ENCODE assay signal across 19 cellular contexts in the genomic region with DNA sequence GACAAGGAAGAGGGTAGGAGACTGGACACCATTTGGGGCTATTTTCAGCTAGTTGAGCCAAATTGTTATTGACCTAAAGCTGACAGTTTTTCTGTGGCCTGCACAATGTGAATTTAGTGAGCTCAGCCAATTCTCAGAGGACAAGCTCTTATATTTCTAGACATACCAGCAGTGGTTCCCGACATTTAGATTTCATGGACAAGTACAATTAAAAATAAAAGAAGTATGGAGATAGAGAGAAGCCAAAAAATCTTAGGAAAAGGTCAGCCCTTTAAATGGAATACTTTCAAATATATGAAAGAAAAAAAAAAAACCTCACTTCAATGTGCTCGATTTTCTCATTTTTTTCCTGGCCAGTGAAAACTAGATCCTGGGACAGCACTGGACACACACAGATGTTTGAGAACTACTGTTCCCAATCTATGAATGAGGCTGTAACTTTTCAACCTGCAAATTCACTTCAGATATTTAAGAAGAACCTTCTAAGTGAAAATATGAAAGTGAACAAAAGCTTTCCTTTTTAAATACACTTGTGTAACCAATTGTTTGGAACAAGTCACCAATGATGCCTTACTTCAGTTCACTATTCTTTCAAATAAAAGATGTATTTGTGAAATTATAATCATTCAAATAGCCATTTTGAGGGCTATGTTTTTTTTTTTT.
A peak's percentile ranks its signal among the peaks of the same experiment; 100 is the strongest.
DNase-seq lines count a peak whose midpoint lies in the region; ATAC-seq and TF ChIP-seq lines count a peak whose summit lies in the region.
"Had no signal": no experiment of that assay in that cellular context is flagged by ENCODE, and none has a peak within 500 bp of the region (broad histone marks: within the 10 kb centered on the region; RNA-seq: fewer than 3 reads in every experiment).

No MANE protein-coding gene starts in this region.

- no peaks in the 10 kb centered on the region for H3K27me3 ChIP-seq in breast epithelium
- H3K27me3 ChIP-seq in esophagus (ENCODE audit: control insufficient read depth in 1 of 2, insufficient read depth in 2 of 2, low read length in 2 of 2), result no peaks in the 10 kb centered on the region
- H3K27me3 ChIP-seq: adrenal gland had no signal

- H3K4me1 Mint-ChIP-seq in MCF 10A (ENCODE audit: insufficient read depth, unreplicated experiment), result peaks cover 19% of the 10 kb centered on the region
- peaks cover 29% of the 10 kb centered on the region for H3K4me1 Mint-ChIP-seq in nephron progenitor cell
- H3K4me1 Mint-ChIP-seq: stimulated activated effector memory CD8-positive, alpha-beta T cell treated with anti-CD3 and anti-CD28 coated beads, Interleukin-12 subunit alpha, Interleukin-12 subunit beta, amount 100 ng/mL, for 72 hours had no signal

- POLR2A ChIA-PET in MCF 10A (lab: Yijun Ruan, JAX), result interaction anchor here (0.5 to 4.8 kb wide), 47 partner anchors 8 to 859 kb away, joined by 3 to 73 read pairs (median 4); partner anchors contain the start of genes SCAF11 and SLC38A1

- intact Hi-C loops in MCF 10A (cut with micrococcal nuclease) (no loop called here), breast epithelium (cut with DNase I; ENCODE audit: low total_unique reads) (no loop called here)

- CTCF ChIA-PET in MCF 10A (lab: Yijun Ruan, JAX), result interaction anchor here (0.6 to 1.4 kb wide), 13 partner anchors 9 to 785 kb away, joined by 3 to 5 read pairs (median 3); partner anchors contain the start of gene SLC38A1

- H3K9me3 ChIP-seq in breast epithelium (no peaks in the 10 kb centered on the region), esophagus (ENCODE audit: control insufficient read depth in 2 of 2, insufficient read depth in 1 of 2, low read depth in 1 of 2, low read length in 1 of 2) (no peaks in the 10 kb centered on the region)

- TF ChIP-seq POLR2A in breast epithelium (IDR thresholded peaks at IDR 0.05), result no peak

- H3K27me3 Mint-ChIP-seq in MCF 10A (ENCODE audit: insufficient read depth, unreplicated experiment) (no peaks in the 10 kb centered on the region), nephron progenitor cell (ENCODE audit: low read depth, poor library complexity) (peaks cover 3% of the 10 kb centered on the region)
- H3K27me3 Mint-ChIP-seq: activated CD8-positive, alpha-beta T cell treated with anti-CD3 and anti-CD28 coated beads for 36 hours had no signal

- H3K36me3 Mint-ChIP-seq in MCF 10A (ENCODE audit: insufficient read depth, unreplicated experiment), result peaks cover 7% of the 10 kb centered on the region
- H3K36me3 Mint-ChIP-seq in nephron progenitor cell (ENCODE audit: low read depth), result peaks cover 11% of the 10 kb centered on the region
- H3K36me3 Mint-ChIP-seq: stimulated activated effector memory CD8-positive, alpha-beta T cell treated with anti-CD3 and anti-CD28 coated beads, Interleukin-12 subunit alpha, Interleukin-12 subunit beta, amount 100 ng/mL, for 72 hours had no signal

- H3K4me3 Mint-ChIP-seq in MCF 10A (ENCODE audit: unreplicated experiment), result no peak overlapping the region
- no peak overlapping the region for H3K4me3 Mint-ChIP-seq in nephron progenitor cell
- H3K4me3 Mint-ChIP-seq: activated CD8-positive, alpha-beta T cell treated with anti-CD3 and anti-CD28 coated beads for 36 hours; CD8-positive, alpha-beta T cell; stimulated activated effector memory CD8-positive, alpha-beta T cell treated with anti-CD3 and anti-CD28 coated beads, Interleukin-12 subunit alpha, Interleukin-12 subunit beta, amount 100 ng/mL, for 72 hours had no signal

- in situ Hi-C loops in ACHN (cut with HindIII; ENCODE audit: low pct_ligation_motif_present, low pct_unique_long_range_greater_than_20kb, low sequenced_read_pairs), result loop anchor here (25.0 kb wide), 1 partner anchor 203 kb away; the partner anchor contains the start of gene SLC38A2

- H3K27ac ChIP-seq in breast epithelium, result no peak overlapping the region
- peak overlapping the region; percentile 13 to 71 for H3K27ac ChIP-seq in esophagus (ENCODE audit: low read depth in 2 of 2, low read length in 1 of 2)
- H3K27ac ChIP-seq in urinary bladder (ENCODE audit: low read depth), result peak overlapping the region; percentile 23
- H3K27ac ChIP-seq: 22Rv1, adrenal gland, lower lobe of right lung had no signal

- ATAC-seq in GM21619 (IDR thresholded peaks at IDR 0.05; ENCODE audit: unreplicated experiment), result no peak
- ATAC-seq: activated CD4-positive, CD25-positive, alpha-beta regulatory T cell treated with anti-CD3 and anti-CD28 coated beads, Interleukin-2, amount 50 U/mL, for 24 hours; activated CD8-positive, alpha-beta T cell treated with anti-CD3 and anti-CD28 coated beads for 36 hours; CD8-positive, alpha-beta T cell; stimulated activated effector memory CD8-positive, alpha-beta T cell treated with anti-CD3 and anti-CD28 coated beads, Interleukin-12 subunit alpha, Interleukin-12 subunit beta, amount 100 ng/mL, for 72 hours had no signal

- H3K4me3 ChIP-seq in breast epithelium (no peak overlapping the region), esophagus (ENCODE audit: low read depth in 1 of 2, low read length in 2 of 2) (no peak overlapping the region), urinary bladder (ENCODE audit: low read depth, low read length) (no peak overlapping the region)
- H3K4me3 ChIP-seq: adrenal gland, lower lobe of right lung had no signal

- DNase-seq in MCF 10A (ENCODE audit: unreplicated experiment) (no peak), breast epithelium (ENCODE audit: low spot score in 2 of 2) (no peak), nephron progenitor cell (no peak), ACHN (no peak), middle frontal gyrus (ENCODE audit: extremely low spot score, low spot score) (no peak)
- DNase-seq: activated CD8-positive, alpha-beta T cell treated with anti-CD3 and anti-CD28 coated beads for 36 hours; activated naive CD4-positive, alpha-beta T cell; adrenal gland; CD8-positive, alpha-beta T cell; KG1; kidney; lower lobe of right lung; stimulated activated CD4-positive, alpha-beta T cell treated with anti-CD3 and anti-CD28 coated beads, Interleukin-1b, Interleukin-23, amount 100 ng/mL, for 48 hours had no signal

- no peaks in the 10 kb centered on the region for H3K4me1 ChIP-seq in breast epithelium
- peaks cover 0 to 6% of the 10 kb centered on the region in 2 donors for H3K4me1 ChIP-seq in esophagus (ENCODE audit: control insufficient read depth in 2 of 2, insufficient read depth in 2 of 2, low read length in 1 of 2)
- H3K4me1 ChIP-seq in urinary bladder (ENCODE audit: insufficient read depth), result no peaks in the 10 kb centered on the region
- H3K4me1 ChIP-seq: adrenal gland, lower lobe of right lung had no signal

- 69 to 72% methylated on average over 2 of the region's 2 CpGs for WGBS in esophagus, 2 donors
- WGBS in urinary bladder, result 75% methylated on average over 2 of the region's 2 CpGs

- no peaks in the 10 kb centered on the region for H3K9me3 Mint-ChIP-seq in MCF 10A (ENCODE audit: unreplicated experiment)
- H3K9me3 Mint-ChIP-seq in nephron progenitor cell, result peaks cover 18% of the 10 kb centered on the region

- no peak for TF ChIP-seq CTCF in MCF 10A (IDR thresholded peaks at IDR 0.05; ENCODE audit: unreplicated experiment)
- TF ChIP-seq CTCF in breast epithelium (IDR thresholded peaks at IDR 0.05), result no peak
- TF ChIP-seq CTCF in nephron progenitor cell (IDR thresholded peaks at IDR 0.05), result no peak

- H3K36me3 ChIP-seq in breast epithelium (no peaks in the 10 kb centered on the region), esophagus (ENCODE audit: control insufficient read depth in 2 of 2, insufficient read depth in 2 of 2, low read length in 1 of 2) (no peaks in the 10 kb centered on the region), urinary bladder (ENCODE audit: insufficient read depth) (no peaks in the 10 kb centered on the region)
- H3K36me3 ChIP-seq: adrenal gland, lower lobe of right lung had no signal

- no TSS peak for BruUV-seq in MCF 10A (replicated peaks; lab: Mats Ljungman, UMichigan)

- H3K27ac Mint-ChIP-seq in MCF 10A (ENCODE audit: low read depth, unreplicated experiment) (peak overlapping the region; percentile 77), nephron progenitor cell (peak overlapping the region; percentile 66)
- H3K27ac Mint-ChIP-seq: activated CD8-positive, alpha-beta T cell treated with anti-CD3 and anti-CD28 coated beads for 36 hours; CD8-positive, alpha-beta T cell; stimulated activated effector memory CD8-positive, alpha-beta T cell treated with anti-CD3 and anti-CD28 coated beads, Interleukin-12 subunit alpha, Interleukin-12 subunit beta, amount 100 ng/mL, for 72 hours had no signal

Comparison
In these comparisons a context has a peak if more than half of its experiments do, and no peak if none do; other contexts are left out.
1. H3K27ac ChIP-seq: peak in esophagus (2 of 2) and urinary bladder (single experiment); none in breast epithelium (0 of 2).